15 cellular contexts compared by ENCODE assay signal in genomic region chr20:48706116-48706656, GRCh38.
DNase-seq lines count a peak whose midpoint lies in the region; ATAC-seq and TF ChIP-seq lines count a peak whose summit lies in the region.
"Had no signal": no experiment of that assay in that cellular context is flagged by ENCODE, and none has a peak within 500 bp of the region (broad histone marks: within the 10 kb centered on the region; RNA-seq: fewer than 3 reads in every experiment).

No MANE protein-coding gene starts in this region.

- TF ChIP-seq CTCF in chondrocyte (IDR thresholded peaks at IDR 0.05), result no peak

- peak overlapping the region in 1 of 2 donors; percentile 3 for H3K4me3 Mint-ChIP-seq in activated T-cell treated with anti-CD3 and anti-CD28 coated beads, Interleukin-2, amount 50 U/mL, for 72 hours
- H3K4me3 Mint-ChIP-seq in activated CD4-positive, alpha-beta memory T cell treated with anti-CD3 and anti-CD28 coated beads, Interleukin-2, amount 10 ng/mL, durations not matched to agents 7 days and 5 days, result no peak overlapping the region
- H3K4me3 Mint-ChIP-seq in chondrocyte (ENCODE audit: unreplicated experiment), result no peak overlapping the region
- H3K4me3 Mint-ChIP-seq: neural progenitor cell had no signal

- ATAC-seq in activated T-cell treated with anti-CD3 and anti-CD28 coated beads, Interleukin-2, amount 50 U/mL, for 72 hours (replicated peaks in 1 of 2), result peak; percentile 23 to 56

- H3K27ac Mint-ChIP-seq in activated T-cell treated with anti-CD3 and anti-CD28 coated beads, Interleukin-2, amount 50 U/mL, for 72 hours, result peak overlapping the region; percentile 7
- peak overlapping the region; percentile 70 for H3K27ac Mint-ChIP-seq in activated CD4-positive, alpha-beta memory T cell treated with anti-CD3 and anti-CD28 coated beads, Interleukin-2, amount 10 ng/mL, durations not matched to agents 7 days and 5 days
- H3K27ac Mint-ChIP-seq in chondrocyte (ENCODE audit: unreplicated experiment), result no peak overlapping the region
- H3K27ac Mint-ChIP-seq: neural progenitor cell had no signal

- H3K36me3 Mint-ChIP-seq in activated T-cell treated with anti-CD3 and anti-CD28 coated beads, Interleukin-2, amount 50 U/mL, for 72 hours (ENCODE audit: insufficient read depth in 2 of 2), result peaks cover 10 to 18% of the 10 kb centered on the region in 2 donors
- peaks cover 90% of the 10 kb centered on the region for H3K36me3 Mint-ChIP-seq in activated CD4-positive, alpha-beta memory T cell treated with anti-CD3 and anti-CD28 coated beads, Interleukin-2, amount 10 ng/mL, durations not matched to agents 7 days and 5 days (ENCODE audit: low read depth)
- H3K36me3 Mint-ChIP-seq in chondrocyte (ENCODE audit: low read depth), result no peaks in the 10 kb centered on the region

- no peaks in the 10 kb centered on the region for H3K9me3 Mint-ChIP-seq in activated T-cell treated with anti-CD3 and anti-CD28 coated beads, Interleukin-2, amount 50 U/mL, for 72 hours
- H3K9me3 Mint-ChIP-seq in activated CD4-positive, alpha-beta memory T cell treated with anti-CD3 and anti-CD28 coated beads, Interleukin-2, amount 10 ng/mL, durations not matched to agents 7 days and 5 days, result no peaks in the 10 kb centered on the region
- no peaks in the 10 kb centered on the region for H3K9me3 Mint-ChIP-seq in chondrocyte (ENCODE audit: low read depth)
- H3K9me3 Mint-ChIP-seq: neural progenitor cell had no signal

- DNase-seq in activated T-cell treated with anti-CD3 and anti-CD28 coated beads, Interleukin-2, amount 50 U/mL, for 72 hours, result no peak
- no peak for DNase-seq in activated T-cell treated with anti-CD3 and anti-CD28 coated beads, Interleukin-2, amount 50 U/mL, for 48 hours
- no peak for DNase-seq in activated CD4-positive, alpha-beta memory T cell treated with anti-CD3 and anti-CD28 coated beads, Interleukin-2, amount 10 ng/mL, durations not matched to agents 7 days and 5 days
- DNase-seq in fibroblast of the conjunctiva (ENCODE audit: low read depth), result peak; percentile 44
- no peak for DNase-seq in substantia nigra (lab: John Stamatoyannopoulos, UW)
- no peak for DNase-seq in NCI-H345 (lab: John Stamatoyannopoulos, UW)
- DNase-seq in foreskin melanocyte, result no peak
- no peak for DNase-seq in chondrocyte (ENCODE audit: low spot score)
- DNase-seq: activated gamma-delta T cell treated with Interleukin-2 at 50 U/mL for 16 hours; glutamatergic neuron; NCI-H1436 treated with DMSO at 0.1 percent for 48 hours; NCI-H69; SJCRH30; stimulated activated CD4-positive, alpha-beta T cell treated with anti-CD3 and anti-CD28 coated beads, Interleukin-12 subunit alpha, Interleukin-12 subunit beta, amount 100 ng/mL, for 4 hours had no signal

- H3K27me3 Mint-ChIP-seq in activated T-cell treated with anti-CD3 and anti-CD28 coated beads, Interleukin-2, amount 50 U/mL, for 72 hours (ENCODE audit: low read depth), result no peaks in the 10 kb centered on the region
- no peaks in the 10 kb centered on the region for H3K27me3 Mint-ChIP-seq in activated CD4-positive, alpha-beta memory T cell treated with anti-CD3 and anti-CD28 coated beads, Interleukin-2, amount 10 ng/mL, durations not matched to agents 7 days and 5 days
- no peaks in the 10 kb centered on the region for H3K27me3 Mint-ChIP-seq in chondrocyte (ENCODE audit: low read depth)

- POLR2A ChIA-PET in activated CD4-positive, alpha-beta memory T cell treated with anti-CD3 and anti-CD28 coated beads, Interleukin-2, amount 10 ng/mL, durations not matched to agents 7 days and 5 days (lab: Charles Lee), result interaction anchor here (4.1 kb wide), 1 partner anchor 10 kb away, joined by 17 read pairs; no protein-coding TSS in a partner anchor

- peak overlapping the region; percentile 97 for H3K27ac ChIP-seq in substantia nigra (ENCODE audit: low read depth, low read length, poor library complexity, severe bottlenecking)
- H3K27ac ChIP-seq: neural progenitor cell, SJCRH30 had no signal

- H3K4me1 Mint-ChIP-seq in activated T-cell treated with anti-CD3 and anti-CD28 coated beads, Interleukin-2, amount 50 U/mL, for 72 hours (ENCODE audit: low read depth), result peaks cover 25% of the 10 kb centered on the region
- H3K4me1 Mint-ChIP-seq in activated CD4-positive, alpha-beta memory T cell treated with anti-CD3 and anti-CD28 coated beads, Interleukin-2, amount 10 ng/mL, durations not matched to agents 7 days and 5 days, result peaks cover 51% of the 10 kb centered on the region
- peaks cover 8% of the 10 kb centered on the region for H3K4me1 Mint-ChIP-seq in chondrocyte (ENCODE audit: low read depth)
- H3K4me1 Mint-ChIP-seq: neural progenitor cell had no signal

- CTCF ChIA-PET in activated CD4-positive, alpha-beta memory T cell treated with anti-CD3 and anti-CD28 coated beads, Interleukin-2, amount 10 ng/mL, durations not matched to agents 7 days and 5 days (lab: Charles Lee), result interaction anchor here (1.4 kb wide), 1 partner anchor 121 kb away, joined by 3 read pairs; no protein-coding TSS in a partner anchor
